ENCODE assay signal across 1 cellular context in genomic region chr12:12880537-12880936, GRCh38.
TF ChIP-seq lines count a peak whose summit lies in the region.

No MANE protein-coding gene starts in this region.

TF ChIP-seq in HCT116, 20 proteins besides CTCF, POLR2A, EP300 and RAD21:
- TF ChIP-seq CBX3 (IDR thresholded peaks at IDR 0.05; ENCODE audit: low read depth): no peak
- no peak for TF ChIP-seq EGR1 (IDR thresholded peaks at IDR 0.05; ENCODE audit: low read depth)
- no peak for TF ChIP-seq POLR2AphosphoS5 (IDR thresholded peaks at IDR 0.05; ENCODE audit: low read depth, low read length)
- no peak for TF ChIP-seq SRF (IDR thresholded peaks at IDR 0.05; ENCODE audit: low read depth)
- TF ChIP-seq SIN3A (IDR thresholded peaks at IDR 0.05; ENCODE audit: low read depth): no peak
- no peak for TF ChIP-seq FOSL1 (IDR thresholded peaks at IDR 0.05; ENCODE audit: low read depth)
- no peak for TF ChIP-seq EZH2phosphoT487 (IDR thresholded peaks at IDR 0.05; ENCODE audit: borderline replicate concordance)
- no peak for TF ChIP-seq EZH2 (IDR thresholded peaks at IDR 0.05)
- no peak for TF ChIP-seq YY1 (IDR thresholded peaks at IDR 0.05; ENCODE audit: extremely low read depth, insufficient replicate concordance, low read depth, low read length)
- TF ChIP-seq ZFX (IDR thresholded peaks at IDR 0.05): no peak
- no peak for TF ChIP-seq TCF7L2 (IDR thresholded peaks at IDR 0.05; ENCODE audit: borderline replicate concordance, extremely low read depth, insufficient read depth, insufficient read length)
- no peak for TF ChIP-seq REST (IDR thresholded peaks at IDR 0.05; ENCODE audit: low read depth)
- no peak for TF ChIP-seq MAX (IDR thresholded peaks at IDR 0.05)
TF ChIP-seq in HCT116: peak in this region for 0.
